In genomic region chr9:33924978-33925797, GRCh38 we compare ENCODE assay signal across 8 cellular contexts.
A peak's percentile ranks its signal among the peaks of the same experiment; 100 is the strongest.
DNase-seq lines count a peak whose midpoint lies in the region; ATAC-seq and TF ChIP-seq lines count a peak whose summit lies in the region.

No MANE protein-coding gene starts in this region.

- no peaks in the 10 kb centered on the region for H3K9me3 Mint-ChIP-seq in chondrocyte (ENCODE audit: low read depth)

- TF ChIP-seq POLR2A in testis (IDR thresholded peaks at IDR 0.05): no peak

- 58 to 68% methylated on average over 16 to 17 of the region's 17 CpGs for WGBS in testis, 2 donors

- intact Hi-C loops in testis (cut with DNase I; ENCODE audit: low total_unique reads): no loop called here

- no peak for ATAC-seq in GM18858 (IDR thresholded peaks at IDR 0.05; ENCODE audit: unreplicated experiment)

- DNase-seq in AML-193 (lab: John Stamatoyannopoulos, UW) (peak; percentile 6 to 19), GM12864 (ENCODE audit: low read depth) (no peak), NT2/D1 (ENCODE audit: low read depth, low spot score) (peak; percentile 60), chondrocyte (ENCODE audit: low spot score) (no peak), kidney glomerular epithelial cell (lab: John Stamatoyannopoulos, UW) (peak; percentile 45), testis (peak; percentile 82), NCI-H345 (lab: John Stamatoyannopoulos, UW) (no peak)

- no peak overlapping the region for H3K4me3 Mint-ChIP-seq in chondrocyte (ENCODE audit: unreplicated experiment)

- peak overlapping the region; percentile 59 for H3K27ac Mint-ChIP-seq in chondrocyte (ENCODE audit: unreplicated experiment)

- H3K4me1 ChIP-seq in NT2/D1 (ENCODE audit: insufficient read depth, insufficient read length) (peaks cover 10% of the 10 kb centered on the region), testis (peaks cover 14% of the 10 kb centered on the region)

- no peaks in the 10 kb centered on the region for H3K27me3 Mint-ChIP-seq in chondrocyte (ENCODE audit: low read depth)

- H3K4me3 ChIP-seq in GM12864 (ENCODE audit: low read depth, low read length) (no peak overlapping the region), NT2/D1 (ENCODE audit: insufficient read length, low read depth) (no peak overlapping the region), testis (no peak overlapping the region)

- H3K27me3 ChIP-seq in NT2/D1 (ENCODE audit: insufficient read depth, insufficient read length): no peaks in the 10 kb centered on the region
- no peaks in the 10 kb centered on the region for H3K27me3 ChIP-seq in testis

- peak overlapping the region in 1 of 2 donors; percentile 39 for H3K27ac ChIP-seq in testis

- peaks cover 7% of the 10 kb centered on the region for H3K4me1 Mint-ChIP-seq in chondrocyte (ENCODE audit: low read depth)

- H3K36me3 ChIP-seq in NT2/D1 (ENCODE audit: insufficient read depth, insufficient read length, low read length) (peaks cover 95% of the 10 kb centered on the region), testis (ENCODE audit: low read depth, missing control alignments) (no peaks in the 10 kb centered on the region)

- TF ChIP-seq CTCF in GM12864 (IDR thresholded peaks at IDR 0.05; ENCODE audit: low read depth, low read length, missing control alignments) (peak; percentile 69), chondrocyte (IDR thresholded peaks at IDR 0.05) (peak; percentile 85), testis (IDR thresholded peaks at IDR 0.05) (peak; percentile 33 to 53 (median 39))

- no peak overlapping the region for H3K9ac ChIP-seq in NT2/D1 (ENCODE audit: insufficient read length, low read depth)

- peaks cover 15% of the 10 kb centered on the region for H3K36me3 Mint-ChIP-seq in chondrocyte (ENCODE audit: low read depth)

- H3K9me3 ChIP-seq in NT2/D1 (ENCODE audit: insufficient read depth, low read length) (no peaks in the 10 kb centered on the region), testis (no peaks in the 10 kb centered on the region)

Comparison
In these comparisons a context has a peak if more than half of its experiments do, and no peak if none do; other contexts are left out.
1. DNase-seq: peak in AML-193 (2 of 2), NT2/D1 (single experiment), kidney glomerular epithelial cell (single experiment) and testis (single experiment); none in GM12864 (single experiment), chondrocyte (single experiment) and NCI-H345 (single experiment).
2. Peak in every context shown above with its lines, with median percentiles within 50 percentile points of each other: CTCF ChIP-seq.